Comparison of ENCODE assay signal across 21 cellular contexts in the genomic region with DNA sequence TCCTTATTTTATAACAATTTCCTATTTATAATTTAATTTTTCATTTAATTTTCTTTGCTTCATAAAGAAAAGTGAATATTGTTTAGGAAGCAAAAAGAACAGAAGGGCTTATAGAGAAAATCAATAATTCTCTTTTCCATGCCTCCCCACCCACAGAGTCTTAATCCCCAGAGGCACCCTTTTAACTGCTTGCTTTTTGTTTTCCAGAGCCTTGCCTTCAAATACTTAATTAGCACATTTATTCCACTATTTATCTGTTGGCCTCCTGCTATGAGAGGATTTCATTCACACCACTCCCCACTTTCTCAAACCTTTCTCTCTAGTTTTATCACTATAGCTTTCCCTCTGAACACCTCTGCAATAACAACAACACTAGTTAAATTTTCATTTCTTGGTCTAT.
DNase-seq lines count a peak whose midpoint lies in the region; ATAC-seq lines count a peak whose summit lies in the region.
"Had no signal": no experiment of that assay in that cellular context is flagged by ENCODE, and none has a peak within 500 bp of the region (broad histone marks: within the 10 kb centered on the region; RNA-seq: fewer than 3 reads in every experiment).

No MANE protein-coding gene starts in this region.

- CTCF ChIA-PET in activated CD8-positive, alpha-beta memory T cell treated with anti-CD3 and anti-CD28 coated beads, Interleukin-2, amount 10 ng/mL, durations not matched to agents 7 days and 5 days (lab: Charles Lee), result no interaction called here

- peaks cover 5% of the 10 kb centered on the region for H3K9me3 Mint-ChIP-seq in activated CD8-positive, alpha-beta memory T cell treated with anti-CD3 and anti-CD28 coated beads, Interleukin-2, amount 10 ng/mL, durations not matched to agents 7 days and 5 days (ENCODE audit: low read depth)

- H3K36me3 ChIP-seq in iPS-20b (ENCODE audit: insufficient read depth, low read depth, low read length), result no peaks in the 10 kb centered on the region
- H3K36me3 ChIP-seq: HAP-1, MG63 had no signal

- H3K27me3 Mint-ChIP-seq in activated CD8-positive, alpha-beta memory T cell treated with anti-CD3 and anti-CD28 coated beads, Interleukin-2, amount 10 ng/mL, durations not matched to agents 7 days and 5 days, result no peaks in the 10 kb centered on the region

- DNase-seq in COR-L47 (lab: John Stamatoyannopoulos, UW) (peak; percentile 94), NCI-H1417 (lab: John Stamatoyannopoulos, UW) (peak in 2 of 3 experiments; percentile 66 to 91), NCI-H69 (lab: John Stamatoyannopoulos, UW) (peak; percentile 95), GOT3 (lab: John Stamatoyannopoulos, UW) (no peak)
- DNase-seq in activated CD8-positive, alpha-beta memory T cell treated with anti-CD3 and anti-CD28 coated beads, Interleukin-2, amount 10 ng/mL, durations not matched to agents 7 days and 5 days, result no peak
- DNase-seq in activated CD4-positive, alpha-beta T cell treated with anti-CD3 and anti-CD28 coated beads for 48 hours, result no peak
- DNase-seq: DMS153, IMR-90, Karpas-422, MG63, NCI-H1436, NCI-H2081, NCI-H226, NCI-H774, Right ventricle myocardium superior, SK-N-SH, T-cell had no signal

- H3K27ac Mint-ChIP-seq in activated CD8-positive, alpha-beta memory T cell treated with anti-CD3 and anti-CD28 coated beads, Interleukin-2, amount 10 ng/mL, durations not matched to agents 7 days and 5 days, result no peak overlapping the region
- H3K27ac Mint-ChIP-seq: CD14-positive monocyte, T-cell had no signal

- H3K4me3 Mint-ChIP-seq in activated CD8-positive, alpha-beta memory T cell treated with anti-CD3 and anti-CD28 coated beads, Interleukin-2, amount 10 ng/mL, durations not matched to agents 7 days and 5 days, result no peak overlapping the region
- H3K4me3 Mint-ChIP-seq: CD14-positive monocyte, T-cell had no signal

- no peak for ATAC-seq in activated CD8-positive, alpha-beta memory T cell treated with anti-CD3 and anti-CD28 coated beads, Interleukin-2, amount 10 ng/mL, durations not matched to agents 7 days and 5 days
- ATAC-seq in GM19463 (IDR thresholded peaks at IDR 0.05; ENCODE audit: unreplicated experiment), result no peak
- ATAC-seq: T-cell had no signal

- no peaks in the 10 kb centered on the region for H3K36me3 Mint-ChIP-seq in activated CD8-positive, alpha-beta memory T cell treated with anti-CD3 and anti-CD28 coated beads, Interleukin-2, amount 10 ng/mL, durations not matched to agents 7 days and 5 days
- H3K36me3 Mint-ChIP-seq: CD14-positive monocyte, T-cell had no signal

- H3K9ac ChIP-seq in iPS-20b (ENCODE audit: low read depth, low read length), result no peak overlapping the region
- H3K9ac ChIP-seq: SK-N-SH had no signal

- H3K4me1 Mint-ChIP-seq in activated CD8-positive, alpha-beta memory T cell treated with anti-CD3 and anti-CD28 coated beads, Interleukin-2, amount 10 ng/mL, durations not matched to agents 7 days and 5 days, result no peaks in the 10 kb centered on the region
- H3K4me1 Mint-ChIP-seq: CD14-positive monocyte, T-cell had no signal

- H3K27ac ChIP-seq in iPS-20b (ENCODE audit: low read length), result no peak overlapping the region

- peak overlapping the region; percentile 29; the same call in 1 of the 2 replicates for H3K4me3 ChIP-seq in iPS-20b (ENCODE audit: low read length)
- H3K4me3 ChIP-seq: HAP-1, MG63 had no signal

- H3K27me3 ChIP-seq in iPS-20b (ENCODE audit: insufficient read depth, low read length), result no peaks in the 10 kb centered on the region
- H3K27me3 ChIP-seq: MG63 had no signal

- 0 out of 2 replicates have a peak, but pooled peaks cover 4% of the 10 kb centered on the region for H3K9me3 ChIP-seq in iPS-20b (ENCODE audit: insufficient read depth, low read depth, low read length)
- H3K9me3 ChIP-seq: HAP-1, MG63 had no signal

- H3K4me1 ChIP-seq in iPS-20b (ENCODE audit: insufficient read depth, low read length), result peaks cover 13% of the 10 kb centered on the region; the same call in 1 of the 2 replicates
- H3K4me1 ChIP-seq: HAP-1 had no signal

Comparison
In these comparisons a context has a peak if more than half of its experiments do, and no peak if none do; other contexts are left out.
1. DNase-seq: peak in COR-L47 (single experiment), NCI-H1417 (2 of 3) and NCI-H69 (single experiment); none in activated CD8-positive, alpha-beta memory T cell treated with anti-CD3 and anti-CD28 coated beads, Interleukin-2, amount 10 ng/mL, durations not matched to agents 7 days and 5 days (single experiment), activated CD4-positive, alpha-beta T cell treated with anti-CD3 and anti-CD28 coated beads for 48 hours (single experiment) and GOT3 (single experiment).